Comparison of ENCODE assay signal across 10 cellular contexts in the genomic region with DNA sequence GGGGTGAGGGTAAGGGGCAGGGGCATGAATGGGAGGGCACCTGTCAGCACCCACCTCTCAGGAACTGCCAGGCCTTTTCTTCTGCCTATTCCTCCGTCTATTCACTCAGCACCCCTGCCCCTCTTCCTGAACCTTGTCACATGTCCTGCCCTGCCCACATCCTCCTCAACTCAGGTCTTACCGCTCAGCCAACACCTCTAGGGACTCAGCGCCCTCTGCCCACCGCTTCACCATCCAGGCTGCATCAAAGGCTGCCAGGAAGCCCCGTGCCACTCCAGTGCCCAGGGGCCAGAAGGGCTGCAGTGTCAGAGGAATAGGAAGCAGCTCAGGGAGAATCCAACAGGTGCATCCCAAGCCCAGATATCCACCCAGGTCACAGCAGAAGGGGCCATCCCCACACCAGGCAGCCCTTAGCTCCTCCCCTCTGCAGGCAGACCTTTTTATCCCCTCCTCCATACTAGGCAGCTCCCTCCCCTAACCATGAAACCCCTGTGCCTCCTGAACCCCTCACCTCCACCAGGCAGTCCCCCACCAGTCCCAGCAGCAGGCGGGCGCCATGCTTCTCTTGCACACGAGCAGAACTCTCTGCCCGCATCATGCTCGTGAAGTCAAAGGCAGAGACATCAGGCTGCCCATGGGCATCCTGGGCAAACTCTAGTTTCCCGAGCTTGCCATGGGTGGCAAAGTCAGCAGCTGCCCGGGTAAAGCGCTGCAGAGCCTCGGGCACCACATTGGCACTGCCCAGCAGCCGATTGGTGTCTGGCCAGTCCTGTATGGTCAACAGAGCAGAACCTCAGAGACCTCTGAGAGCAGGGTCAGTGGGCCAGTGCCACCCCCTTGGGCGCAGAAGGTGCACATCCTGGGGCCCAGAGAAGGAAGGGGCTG. TPM values are rescaled to one million over a fixed set of nuclear protein-coding genes. Genes with fewer than 3 reads are reported as not detected.
DNase-seq lines count a peak whose midpoint lies in the region; ATAC-seq and TF ChIP-seq lines count a peak whose summit lies in the region.
"Had no signal": no experiment of that assay in that cellular context is flagged by ENCODE, and none has a peak within 500 bp of the region (broad histone marks: within the 10 kb centered on the region; RNA-seq: fewer than 3 reads in every experiment).

No MANE protein-coding gene starts in this region.

- no peaks in the 10 kb centered on the region for H3K9me3 ChIP-seq in right atrium auricular region
- no peaks in the 10 kb centered on the region for H3K9me3 ChIP-seq in MG63
- H3K9me3 ChIP-seq in Karpas-422 (ENCODE audit: low read length) = no peaks in the 10 kb centered on the region
- H3K9me3 ChIP-seq in left lung = no peaks in the 10 kb centered on the region

- ATAC-seq in Right ventricle myocardium superior (ENCODE audit: poor library complexity) (no peak), left lung (no peak)
- peak; percentile 47 for ATAC-seq in activated CD8-positive, alpha-beta T cell treated with anti-CD3 and anti-CD28 coated beads, Interleukin-2, amount 10 ng/mL, durations not matched to agents 7 days and 5 days

- H3K9me3 Mint-ChIP-seq in activated CD8-positive, alpha-beta T cell treated with anti-CD3 and anti-CD28 coated beads, Interleukin-2, amount 10 ng/mL, durations not matched to agents 7 days and 5 days (ENCODE audit: insufficient read depth) = no peaks in the 10 kb centered on the region
- H3K9me3 Mint-ChIP-seq in immature natural killer cell = no peaks in the 10 kb centered on the region

- H3K9ac ChIP-seq in Karpas-422 (ENCODE audit: low read length) = no peak overlapping the region

- no peaks in the 10 kb centered on the region for H3K36me3 ChIP-seq in right atrium auricular region
- peaks cover 3% of the 10 kb centered on the region; the same call in 1 of the 2 replicates for H3K36me3 ChIP-seq in MG63
- 0 out of 2 replicates have a peak, but pooled peaks cover 6% of the 10 kb centered on the region for H3K36me3 ChIP-seq in Karpas-422 (ENCODE audit: insufficient read depth, low read length)
- peaks cover 0 to 68% of the 10 kb centered on the region in 2 donors for H3K36me3 ChIP-seq in left lung

- TF ChIP-seq CTCF in right atrium auricular region (IDR thresholded peaks at IDR 0.05) = no peak
- TF ChIP-seq CTCF in left lung (IDR thresholded peaks at IDR 0.05) = no peak

- H3K27ac ChIP-seq in right atrium auricular region (no peak overlapping the region), Karpas-422 (ENCODE audit: low read length) (no peak overlapping the region), left lung (no peak overlapping the region)

- CTCF ChIA-PET in activated CD8-positive, alpha-beta T cell treated with anti-CD3 and anti-CD28 coated beads, Interleukin-2, amount 10 ng/mL, durations not matched to agents 7 days and 5 days (lab: Charles Lee) = interaction anchor here (1.5 to 2.6 kb wide), 2 partner anchors 9 to 262 kb away, joined by 4 to 12 read pairs; a partner anchor contains a TSS

- peak overlapping the region; percentile 70 for H3K4me3 Mint-ChIP-seq in activated CD8-positive, alpha-beta T cell treated with anti-CD3 and anti-CD28 coated beads, Interleukin-2, amount 10 ng/mL, durations not matched to agents 7 days and 5 days
- H3K4me3 Mint-ChIP-seq in immature natural killer cell = peak overlapping the region; percentile 27 to 60 (median 49)

- H2AFZ ChIP-seq in Karpas-422 (ENCODE audit: low read length) = no peak overlapping the region

- H3K27me3 ChIP-seq in right atrium auricular region (no peaks in the 10 kb centered on the region), MG63 (no peaks in the 10 kb centered on the region), Karpas-422 (ENCODE audit: low read length) (no peaks in the 10 kb centered on the region), left lung (no peaks in the 10 kb centered on the region)

- H3K79me2 ChIP-seq in Karpas-422 (ENCODE audit: low read length) = peaks cover 13% of the 10 kb centered on the region; the same call in 1 of the 2 replicates

- H3K36me3 Mint-ChIP-seq in activated CD8-positive, alpha-beta T cell treated with anti-CD3 and anti-CD28 coated beads, Interleukin-2, amount 10 ng/mL, durations not matched to agents 7 days and 5 days (ENCODE audit: low read depth) = peaks cover 53% of the 10 kb centered on the region
- peaks cover 7 to 19% (median 9%) of the 10 kb centered on the region in 3 donors for H3K36me3 Mint-ChIP-seq in immature natural killer cell

- no peaks in the 10 kb centered on the region for H4K20me1 ChIP-seq in Karpas-422 (ENCODE audit: insufficient read depth, low read depth, low read length)

- intact Hi-C loops in Right ventricle myocardium superior (cut with DNase I) (no loop called here), left lung (cut with DNase I) (no loop called here)

- DNase-seq in right atrium auricular region (ENCODE audit: low spot score) (peak; percentile 53), Right ventricle myocardium superior (no peak), immature natural killer cell (peak; percentile 61 to 65 (median 63)), RPMI8226 (no peak), MG63 (no peak), Karpas-422 (no peak), left lung (no peak)
- peak; percentile 70 for DNase-seq in activated CD8-positive, alpha-beta T cell treated with anti-CD3 and anti-CD28 coated beads, Interleukin-2, amount 10 ng/mL, durations not matched to agents 7 days and 5 days
- DNase-seq: AML-193, hypothalamus had no signal

- H3K4me1 ChIP-seq in right atrium auricular region = peaks cover 0 to 15% of the 10 kb centered on the region in 2 donors
- peaks cover 9% of the 10 kb centered on the region for H3K4me1 ChIP-seq in Karpas-422 (ENCODE audit: low read length)
- H3K4me1 ChIP-seq in left lung = peaks cover 7 to 27% of the 10 kb centered on the region in 2 donors

- POLR2A ChIA-PET in activated CD8-positive, alpha-beta T cell treated with anti-CD3 and anti-CD28 coated beads, Interleukin-2, amount 10 ng/mL, durations not matched to agents 7 days and 5 days (lab: Charles Lee) = interaction anchor here (0.6 to 1.9 kb wide), 7 partner anchors 9 to 590 kb away, joined by 3 to 14 read pairs (median 4); a partner anchor contains a TSS

- H3K9me2 ChIP-seq in Karpas-422 (replicated peaks; ENCODE audit: insufficient read depth, low read length) = no peaks in the 10 kb centered on the region

- peak overlapping the region; percentile 85 for H3K27ac Mint-ChIP-seq in activated CD8-positive, alpha-beta T cell treated with anti-CD3 and anti-CD28 coated beads, Interleukin-2, amount 10 ng/mL, durations not matched to agents 7 days and 5 days
- H3K27ac Mint-ChIP-seq in immature natural killer cell = peak overlapping the region in 5 of 6 donors; percentile 48 to 87 (median 80)

- no peak overlapping the region for H3K4me2 ChIP-seq in Karpas-422 (ENCODE audit: low read depth, low read length, poor library complexity, severe bottlenecking)

- no peaks in the 10 kb centered on the region for H3K27me3 Mint-ChIP-seq in activated CD8-positive, alpha-beta T cell treated with anti-CD3 and anti-CD28 coated beads, Interleukin-2, amount 10 ng/mL, durations not matched to agents 7 days and 5 days (ENCODE audit: low read depth)
- peaks cover 8 to 13% (median 11%) of the 10 kb centered on the region in 3 donors for H3K27me3 Mint-ChIP-seq in immature natural killer cell (ENCODE audit: low read depth in 3 of 3)

- peaks cover 70% of the 10 kb centered on the region for H3K4me1 Mint-ChIP-seq in activated CD8-positive, alpha-beta T cell treated with anti-CD3 and anti-CD28 coated beads, Interleukin-2, amount 10 ng/mL, durations not matched to agents 7 days and 5 days (ENCODE audit: low read depth)
- peaks cover 49 to 62% of the 10 kb centered on the region in 2 donors for H3K4me1 Mint-ChIP-seq in immature natural killer cell

- H3K4me3 ChIP-seq in right atrium auricular region (no peak overlapping the region), MG63 (no peak overlapping the region), Karpas-422 (ENCODE audit: low read length) (no peak overlapping the region), left lung (no peak overlapping the region)

RNA-seq across cellular contexts. Expression of a gene that starts 5.5 kb away (rescaled TPM):
- total RNA-seq in right atrium auricular region (10 to 100 TPM in 1 of 2 donors, 1 to 10 TPM in 1; 4.5 to 11.6 TPM), Right ventricle myocardium superior (5.0 TPM), left lung (10 to 100 TPM; 60.7 to 70.9 TPM)
- 10 to 100 TPM; 50.5 to 53.2 TPM for total RNA-seq in activated CD8-positive, alpha-beta T cell treated with anti-CD3 and anti-CD28 coated beads, Interleukin-2, amount 10 ng/mL, durations not matched to agents 7 days and 5 days
- polyA plus RNA-seq in immature natural killer cell = 10 to 100 TPM in 1 of 3 donors, 1 to 10 TPM in 2; 7.5 to 13.4 (median 9.5) TPM
- 11.1 and 21.2 TPM in 2 replicates for total RNA-seq in MG63 (2014; rRNA removed; shearing (Covaris generic); ENCODE audit: low replicate concordance)
- total RNA-seq in Karpas-422 (2014; rRNA removed; shearing (Covaris generic); ENCODE audit: low replicate concordance) = 59.4 and 71.6 TPM in 2 replicates

RNA-seq across cellular contexts. Expression of a gene that starts 9.5 kb away (rescaled TPM):
- total RNA-seq in right atrium auricular region (1 to 10 TPM; 5.5 TPM), Right ventricle myocardium superior (4.1 TPM), left lung (10 to 100 TPM; 12.8 TPM)
- total RNA-seq in activated CD8-positive, alpha-beta T cell treated with anti-CD3 and anti-CD28 coated beads, Interleukin-2, amount 10 ng/mL, durations not matched to agents 7 days and 5 days = 10 to 100 TPM; 15.5 to 15.6 TPM
- polyA plus RNA-seq in immature natural killer cell = 10 to 100 TPM; 10.2 to 19.0 (median 13.2) TPM
- total RNA-seq in MG63 (2014; rRNA removed; shearing (Covaris generic); ENCODE audit: low replicate concordance) = 9.3 and 13.4 TPM in 2 replicates
- total RNA-seq in Karpas-422 (2014; rRNA removed; shearing (Covaris generic); ENCODE audit: low replicate concordance) = 14.1 and 19.4 TPM in 2 replicates

RNA-seq across cellular contexts. Expression of a gene that starts 9.6 kb away (rescaled TPM):
- total RNA-seq in right atrium auricular region (1 to 10 TPM; 6.9 to 9.1 TPM), Right ventricle myocardium superior (5.5 TPM), left lung (1 to 10 TPM; 4.5 to 8.4 TPM)
- under 1 TPM in 1 of 2 experiments, not detected in 1; 0.16 TPM for total RNA-seq in activated CD8-positive, alpha-beta T cell treated with anti-CD3 and anti-CD28 coated beads, Interleukin-2, amount 10 ng/mL, durations not matched to agents 7 days and 5 days
- 1 to 10 TPM in 1 of 3 donors, under 1 TPM in 2; 0.15 to 1.0 (median 0.44) TPM for polyA plus RNA-seq in immature natural killer cell
- 8.8 TPM in 1 of 2 replicates, not detected in the other for total RNA-seq in MG63 (2014; rRNA removed; shearing (Covaris generic); ENCODE audit: low replicate concordance)
- 0.54 TPM in 1 of 2 replicates, not detected in the other for total RNA-seq in Karpas-422 (2014; rRNA removed; shearing (Covaris generic); ENCODE audit: low replicate concordance)

RNA-seq across cellular contexts. Expression of a gene that starts 33.0 kb away (rescaled TPM):
- total RNA-seq in right atrium auricular region (1 to 10 TPM; 3.7 to 4.5 TPM), Right ventricle myocardium superior (2.4 TPM), left lung (1 to 10 TPM; 7.3 to 7.7 TPM)
- total RNA-seq in activated CD8-positive, alpha-beta T cell treated with anti-CD3 and anti-CD28 coated beads, Interleukin-2, amount 10 ng/mL, durations not matched to agents 7 days and 5 days = 10 to 100 TPM; 16.0 to 16.3 TPM
- polyA plus RNA-seq in immature natural killer cell = 1 to 10 TPM; 3.1 to 6.6 (median 4.1) TPM
- total RNA-seq in MG63 (2014; rRNA removed; shearing (Covaris generic); ENCODE audit: low replicate concordance) = 6.0 and 9.8 TPM in 2 replicates
- total RNA-seq in Karpas-422 (2014; rRNA removed; shearing (Covaris generic); ENCODE audit: low replicate concordance) = 10.4 and 18.5 TPM in 2 replicates

Comparison
In these comparisons a context has a peak if more than half of its experiments do, and no peak if none do; other contexts are left out.
1. DNase-seq: peak in right atrium auricular region (single experiment), activated CD8-positive, alpha-beta T cell treated with anti-CD3 and anti-CD28 coated beads, Interleukin-2, amount 10 ng/mL, durations not matched to agents 7 days and 5 days (single experiment) and immature natural killer cell (3 of 3); none in Right ventricle myocardium superior (single experiment), RPMI8226 (single experiment), MG63 (single experiment), Karpas-422 (single experiment) and left lung (0 of 2).